Comparison of ENCODE assay signal across 40 cellular contexts in genomic region chr1:2509589-2509988, GRCh38. TPM values are rescaled to one million over a fixed set of nuclear protein-coding genes. Genes with fewer than 3 reads are reported as not detected.
"Had no signal": no experiment of that assay in that cellular context is flagged by ENCODE, and none has a peak within 500 bp of the region (broad histone marks: within the 10 kb centered on the region; RNA-seq: fewer than 3 reads in every experiment).

No MANE protein-coding gene starts in this region.

- H3K27me3 ChIP-seq: adrenal gland, brain microvascular endothelial cell, cardiac muscle cell had no signal

- ATAC-seq: activated naive CD4-positive, alpha-beta T cell treated with anti-CD3 and anti-CD28 coated beads, Interleukin-2, amount 50 U/mL, for 72 hours; activated naive CD8-positive, alpha-beta T cell treated with anti-CD3 and anti-CD28 coated beads, Interleukin-2, amount 50 U/mL, for 24 hours; activated T-cell treated with anti-CD3 and anti-CD28 coated beads, Interleukin-2, amount 50 U/mL, for 4 hours; activated T-cell treated with anti-CD3 and anti-CD28 coated beads, Interleukin-2, amount 50 U/mL, for 72 hours; activated T-helper 17 cell treated with anti-CD3 and anti-CD28 coated beads, Interleukin-2, amount 50 U/mL, for 72 hours; body of pancreas had no signal

- H3K27ac ChIP-seq: adrenal gland, ascending aorta, body of pancreas, brain microvascular endothelial cell, breast epithelium, cardiac muscle cell had no signal

- H3K27ac Mint-ChIP-seq: activated naive CD4-positive, alpha-beta T cell treated with anti-CD3 and anti-CD28 coated beads for 36 hours; activated naive CD4-positive, alpha-beta T cell treated with anti-CD3 and anti-CD28 coated beads, Interleukin-2, amount 10 ng/mL, durations not matched to agents 7 days and 5 days; activated naive CD4-positive, alpha-beta T cell treated with anti-CD3 and anti-CD28 coated beads, Interleukin-2, amount 50 U/mL, for 24 hours; activated naive CD4-positive, alpha-beta T cell treated with anti-CD3 and anti-CD28 coated beads, Interleukin-2, amount 50 U/mL, for 72 hours; activated naive CD8-positive, alpha-beta T cell; activated naive CD8-positive, alpha-beta T cell treated with anti-CD3 and anti-CD28 coated beads for 36 hours; activated naive CD8-positive, alpha-beta T cell treated with anti-CD3 and anti-CD28 coated beads, Interleukin-2, amount 10 ng/mL, durations not matched to agents 7 days and 5 days; activated naive CD8-positive, alpha-beta T cell treated with anti-CD3 and anti-CD28 coated beads, Interleukin-2, amount 50 U/mL, for 24 hours; activated T-cell treated with anti-CD3 and anti-CD28 coated beads, Interleukin-2, amount 50 U/mL, for 24 hours; activated T-cell treated with anti-CD3 and anti-CD28 coated beads, Interleukin-2, amount 50 U/mL, for 72 hours; activated T-helper 1 cell treated with anti-CD3 and anti-CD28 coated beads, Interleukin-12 subunit alpha, Interleukin-12 subunit beta, Interleukin-2, Interleukin-4 antibody, amounts not matched to agents 30 ng/mL and 10 ng/mL and 1 ng/mL, durations not matched to agents 14 hours and 24 hours and 36 hours; activated T-helper 17 cell treated with anti-CD3 and anti-CD28 coated beads, Interleukin-2, amount 50 U/mL, for 72 hours; activated T-helper 2 cell treated with anti-CD3 and anti-CD28 coated beads, Interferon-gamma antibody, Interleukin-2, Interleukin-4, amounts not matched to agents 10 μg/mL and 5 μg/mL and 100 μg/mL, durations not matched to agents 14 hours and 24 hours and 36 hours; brain had no signal

- H3K4me1 ChIP-seq: adrenal gland, ascending aorta, body of pancreas, breast epithelium had no signal

- DNase-seq: activated effector memory CD4-positive, alpha-beta T cell treated with anti-CD3 and anti-CD28 coated beads, Interleukin-2, amount 50 U/mL, for 16 hours; activated effector memory CD4-positive, alpha-beta T cell treated with Interleukin-2 at 50 U/mL for 16 hours; activated gamma-delta T cell; activated gamma-delta T cell treated with Interleukin-2 at 50 U/mL for 16 hours; activated naive CD4-positive, alpha-beta T cell; activated naive CD4-positive, alpha-beta T cell treated with anti-CD3 and anti-CD28 coated beads for 36 hours; activated naive CD4-positive, alpha-beta T cell treated with anti-CD3 and anti-CD28 coated beads, Interleukin-2, amount 10 ng/mL, durations not matched to agents 7 days and 5 days; activated naive CD4-positive, alpha-beta T cell treated with anti-CD3 and anti-CD28 coated beads, Interleukin-2, amount 50 U/mL, for 16 hours; activated naive CD4-positive, alpha-beta T cell treated with Interleukin-2 at 50 U/mL for 16 hours; activated naive CD8-positive, alpha-beta T cell treated with anti-CD3 and anti-CD28 coated beads for 36 hours; activated naive CD8-positive, alpha-beta T cell treated with anti-CD3 and anti-CD28 coated beads, Interleukin-2, amount 10 ng/mL, durations not matched to agents 7 days and 5 days; activated naive CD8-positive, alpha-beta T cell treated with anti-CD3 and anti-CD28 coated beads, Interleukin-2, amount 50 U/mL, for 24 hours; activated T-cell treated with anti-CD3 and anti-CD28 coated beads, Interleukin-2, amount 50 U/mL, for 1 hour; activated T-cell treated with anti-CD3 and anti-CD28 coated beads, Interleukin-2, amount 50 U/mL, for 24 hours; activated T-cell treated with anti-CD3 and anti-CD28 coated beads, Interleukin-2, amount 50 U/mL, for 4 hours; activated T-cell treated with anti-CD3 and anti-CD28 coated beads, Interleukin-2, amount 50 U/mL, for 48 hours; activated T-cell treated with anti-CD3 and anti-CD28 coated beads, Interleukin-2, amount 50 U/mL, for 72 hours; adrenal gland; amniotic stem cell; amygdala; anterior cingulate cortex; aorta; body of pancreas; brain microvascular endothelial cell; caudate nucleus; central memory CD4-positive, alpha-beta T cell; cerebellar nuclear complex had no signal

- H3K4me1 Mint-ChIP-seq: activated naive CD4-positive, alpha-beta T cell treated with anti-CD3 and anti-CD28 coated beads, Interleukin-2, amount 10 ng/mL, durations not matched to agents 7 days and 5 days; activated naive CD4-positive, alpha-beta T cell treated with anti-CD3 and anti-CD28 coated beads, Interleukin-2, amount 50 U/mL, for 24 hours; activated naive CD8-positive, alpha-beta T cell treated with anti-CD3 and anti-CD28 coated beads for 36 hours; activated naive CD8-positive, alpha-beta T cell treated with anti-CD3 and anti-CD28 coated beads, Interleukin-2, amount 10 ng/mL, durations not matched to agents 7 days and 5 days; activated naive CD8-positive, alpha-beta T cell treated with anti-CD3 and anti-CD28 coated beads, Interleukin-2, amount 50 U/mL, for 24 hours; activated T-helper 17 cell treated with anti-CD3 and anti-CD28 coated beads, Interleukin-2, amount 50 U/mL, for 72 hours; brain; central memory CD8-positive, alpha-beta T cell had no signal

- H3K27me3 Mint-ChIP-seq: activated naive CD4-positive, alpha-beta T cell treated with anti-CD3 and anti-CD28 coated beads, Interleukin-2, amount 10 ng/mL, durations not matched to agents 7 days and 5 days; activated naive CD4-positive, alpha-beta T cell treated with anti-CD3 and anti-CD28 coated beads, Interleukin-2, amount 50 U/mL, for 24 hours; activated naive CD8-positive, alpha-beta T cell; activated naive CD8-positive, alpha-beta T cell treated with anti-CD3 and anti-CD28 coated beads for 36 hours; activated naive CD8-positive, alpha-beta T cell treated with anti-CD3 and anti-CD28 coated beads, Interleukin-2, amount 10 ng/mL, durations not matched to agents 7 days and 5 days; activated naive CD8-positive, alpha-beta T cell treated with anti-CD3 and anti-CD28 coated beads, Interleukin-2, amount 50 U/mL, for 24 hours; activated T-cell treated with anti-CD3 and anti-CD28 coated beads, Interleukin-2, amount 50 U/mL, for 24 hours; activated T-helper 17 cell treated with anti-CD3 and anti-CD28 coated beads, Interleukin-2, amount 50 U/mL, for 72 hours; brain; central memory CD8-positive, alpha-beta T cell had no signal

- H3K4me3 Mint-ChIP-seq: activated naive CD4-positive, alpha-beta T cell treated with anti-CD3 and anti-CD28 coated beads for 36 hours; activated naive CD4-positive, alpha-beta T cell treated with anti-CD3 and anti-CD28 coated beads, Interleukin-2, amount 10 ng/mL, durations not matched to agents 7 days and 5 days; activated naive CD4-positive, alpha-beta T cell treated with anti-CD3 and anti-CD28 coated beads, Interleukin-2, amount 50 U/mL, for 24 hours; activated naive CD8-positive, alpha-beta T cell; activated naive CD8-positive, alpha-beta T cell treated with anti-CD3 and anti-CD28 coated beads for 36 hours; activated naive CD8-positive, alpha-beta T cell treated with anti-CD3 and anti-CD28 coated beads, Interleukin-2, amount 10 ng/mL, durations not matched to agents 7 days and 5 days; activated naive CD8-positive, alpha-beta T cell treated with anti-CD3 and anti-CD28 coated beads, Interleukin-2, amount 50 U/mL, for 24 hours; activated T-cell treated with anti-CD3 and anti-CD28 coated beads, Interleukin-2, amount 50 U/mL, for 24 hours; activated T-cell treated with anti-CD3 and anti-CD28 coated beads, Interleukin-2, amount 50 U/mL, for 4 hours; activated T-cell treated with anti-CD3 and anti-CD28 coated beads, Interleukin-2, amount 50 U/mL, for 72 hours; activated T-helper 1 cell treated with anti-CD3 and anti-CD28 coated beads, Interleukin-12 subunit alpha, Interleukin-12 subunit beta, Interleukin-2, Interleukin-4 antibody, amounts not matched to agents 30 ng/mL and 10 ng/mL and 1 ng/mL, durations not matched to agents 14 hours and 24 hours and 36 hours; activated T-helper 17 cell treated with anti-CD3 and anti-CD28 coated beads, Interleukin-2, amount 50 U/mL, for 72 hours; brain; central memory CD8-positive, alpha-beta T cell had no signal

- H3K9me3 ChIP-seq: adrenal gland, ascending aorta, body of pancreas, breast epithelium had no signal

- H3K9me3 Mint-ChIP-seq: activated naive CD4-positive, alpha-beta T cell treated with anti-CD3 and anti-CD28 coated beads for 36 hours; activated naive CD4-positive, alpha-beta T cell treated with anti-CD3 and anti-CD28 coated beads, Interleukin-2, amount 10 ng/mL, durations not matched to agents 7 days and 5 days; activated naive CD4-positive, alpha-beta T cell treated with anti-CD3 and anti-CD28 coated beads, Interleukin-2, amount 50 U/mL, for 24 hours; activated naive CD4-positive, alpha-beta T cell treated with anti-CD3 and anti-CD28 coated beads, Interleukin-2, amount 50 U/mL, for 72 hours; activated naive CD8-positive, alpha-beta T cell treated with anti-CD3 and anti-CD28 coated beads for 36 hours; activated naive CD8-positive, alpha-beta T cell treated with anti-CD3 and anti-CD28 coated beads, Interleukin-2, amount 10 ng/mL, durations not matched to agents 7 days and 5 days; activated naive CD8-positive, alpha-beta T cell treated with anti-CD3 and anti-CD28 coated beads, Interleukin-2, amount 50 U/mL, for 24 hours; activated T-cell treated with anti-CD3 and anti-CD28 coated beads, Interleukin-2, amount 50 U/mL, for 24 hours; activated T-cell treated with anti-CD3 and anti-CD28 coated beads, Interleukin-2, amount 50 U/mL, for 4 hours; activated T-cell treated with anti-CD3 and anti-CD28 coated beads, Interleukin-2, amount 50 U/mL, for 72 hours; activated T-helper 1 cell treated with anti-CD3 and anti-CD28 coated beads, Interleukin-12 subunit alpha, Interleukin-12 subunit beta, Interleukin-2, Interleukin-4 antibody, amounts not matched to agents 30 ng/mL and 10 ng/mL and 1 ng/mL, durations not matched to agents 14 hours and 24 hours and 36 hours; activated T-helper 17 cell treated with anti-CD3 and anti-CD28 coated beads, Interleukin-2, amount 50 U/mL, for 72 hours; activated T-helper 2 cell treated with anti-CD3 and anti-CD28 coated beads, Interferon-gamma antibody, Interleukin-2, Interleukin-4, amounts not matched to agents 10 μg/mL and 5 μg/mL and 100 μg/mL, durations not matched to agents 14 hours and 24 hours and 36 hours; brain; central memory CD8-positive, alpha-beta T cell had no signal

- H3K4me3 ChIP-seq: adrenal gland, ascending aorta, body of pancreas, breast epithelium, cardiac muscle cell had no signal

- H3K36me3 Mint-ChIP-seq: activated naive CD4-positive, alpha-beta T cell treated with anti-CD3 and anti-CD28 coated beads, Interleukin-2, amount 50 U/mL, for 72 hours; activated naive CD8-positive, alpha-beta T cell had no signal

RNA-seq across cellular contexts. Expression of gene HES5, which starts 20.5 kb away (rescaled TPM):
- total RNA-seq: activated naive CD4-positive, alpha-beta T cell treated with anti-CD3 and anti-CD28 coated beads for 36 hours; activated naive CD8-positive, alpha-beta T cell treated with anti-CD3 and anti-CD28 coated beads, Interleukin-2, amount 10 ng/mL, durations not matched to agents 7 days and 5 days; activated T-cell treated with anti-CD3 and anti-CD28 coated beads, Interleukin-2, amount 50 U/mL, for 4 hours; activated T-helper 1 cell treated with anti-CD3 and anti-CD28 coated beads, Interleukin-12 subunit alpha, Interleukin-12 subunit beta, Interleukin-2, Interleukin-4 antibody, amounts not matched to agents 30 ng/mL and 10 ng/mL and 1 ng/mL, durations not matched to agents 14 hours and 24 hours and 36 hours; activated T-helper 17 cell treated with anti-CD3 and anti-CD28 coated beads, Interleukin-2, amount 50 U/mL, for 72 hours; activated T-helper 2 cell treated with anti-CD3 and anti-CD28 coated beads, Interferon-gamma antibody, Interleukin-2, Interleukin-4, amounts not matched to agents 10 μg/mL and 5 μg/mL and 100 μg/mL, durations not matched to agents 14 hours and 24 hours and 36 hours; adrenal gland; ascending aorta; astrocyte; body of pancreas; breast epithelium; cardiac muscle cell; chondrocyte had no signal
- polyA plus RNA-seq: adrenal gland, aorta, cardiac muscle cell had no signal

RNA-seq across cellular contexts. Expression of gene PLCH2, which starts 33.5 kb away (rescaled TPM):
- total RNA-seq: ascending aorta had no signal
- polyA plus RNA-seq: aorta had no signal
